Comparison of ENCODE assay signal across 2 cellular contexts in genomic region chr17:32100971-32101631, GRCh38.
TF ChIP-seq lines count a peak whose summit lies in the region.

No MANE protein-coding gene starts in this region.

TF ChIP-seq in liver, 16 proteins besides CTCF, POLR2A, EP300 and RAD21 (continued from another document):
- TF ChIP-seq ATF3 (IDR thresholded peaks at IDR 0.05): no peak
- TF ChIP-seq RXRA (IDR thresholded peaks at IDR 0.05): peak; percentile 43 to 80
- TF ChIP-seq NR2F2 (IDR thresholded peaks at IDR 0.05): no peak
- TF ChIP-seq EGR1 (IDR thresholded peaks at IDR 0.05; ENCODE audit: low read depth in 2 of 2): no peak
- TF ChIP-seq HNF4G (IDR thresholded peaks at IDR 0.05): no peak
- TF ChIP-seq YY1 (IDR thresholded peaks at IDR 0.05): peak; percentile 57
- TF ChIP-seq ZBTB33 (IDR thresholded peaks at IDR 0.05): no peak
- peak; percentile 56 to 65 for TF ChIP-seq HNF4A (conservative IDR thresholded peaks at IDR 0.05)
- no peak for TF ChIP-seq GABPA (IDR thresholded peaks at IDR 0.05 in 1 of 2, conservative IDR thresholded peaks at IDR 0.05 in 1 of 2)
- no peak for TF ChIP-seq FOXA1 (IDR thresholded peaks at IDR 0.05)
- peak; percentile 85 for TF ChIP-seq FOXA2 (IDR thresholded peaks at IDR 0.05)
- peak; percentile 74 for TF ChIP-seq SP1 (IDR thresholded peaks at IDR 0.05)
- peak; percentile 48 for TF ChIP-seq REST (IDR thresholded peaks at IDR 0.05)

TF ChIP-seq in HepG2, 621 proteins besides CTCF, POLR2A, EP300 and RAD21 (continued from another document):
- no peak for TF ChIP-seq AHDC1 (CRISPR knock-in tag; IDR thresholded peaks at IDR 0.05; ENCODE audit: borderline replicate concordance)
- TF ChIP-seq ZSCAN20 (CRISPR knock-in tag; IDR thresholded peaks at IDR 0.05; ENCODE audit: borderline replicate concordance): no peak
- no peak for TF ChIP-seq NFRKB (IDR thresholded peaks at IDR 0.05)
- TF ChIP-seq THAP7 (CRISPR knock-in tag; IDR thresholded peaks at IDR 0.05): no peak
- TF ChIP-seq ZNF350 (CRISPR knock-in tag; IDR thresholded peaks at IDR 0.05; ENCODE audit: borderline replicate concordance, low read depth): no peak
- no peak for TF ChIP-seq GFI1 (CRISPR knock-in tag; IDR thresholded peaks at IDR 0.05; ENCODE audit: borderline replicate concordance)
- no peak for TF ChIP-seq RNF2 (conservative IDR thresholded peaks at IDR 0.05; ENCODE audit: low read depth)
- TF ChIP-seq ZFP37 (CRISPR knock-in tag; IDR thresholded peaks at IDR 0.05; ENCODE audit: borderline replicate concordance): no peak
- TF ChIP-seq ZFX (CRISPR knock-in tag; IDR thresholded peaks at IDR 0.05; ENCODE audit: low read depth): no peak
